20 cellular contexts compared by ENCODE assay signal in genomic region chr3:11566478-11566877, GRCh38.
DNase-seq lines count a peak whose midpoint lies in the region; ATAC-seq and TF ChIP-seq lines count a peak whose summit lies in the region.
"Had no signal": no experiment of that assay in that cellular context is flagged by ENCODE, and none has a peak within 500 bp of the region (broad histone marks: within the 10 kb centered on the region; RNA-seq: fewer than 3 reads in every experiment).

No MANE protein-coding gene starts in this region.

- ATAC-seq in Panc1 (no peak), memory B cell (ENCODE audit: low read depth) (no peak), GM19328 (IDR thresholded peaks at IDR 0.05; ENCODE audit: unreplicated experiment) (no peak)
- no peak for ATAC-seq in stimulated activated naive CD8-positive, alpha-beta T cell treated with anti-CD3 and anti-CD28 coated beads, Interleukin-15, amount 100 ng/mL, for 72 hours
- no peak for ATAC-seq in stimulated activated memory B cell treated with anti-CD40 and anti-IgM and Interleukin-4, amounts not matched to agents 10 μg/mL and 1 μg/mL and 100 μg/mL, for 72 hours
- ATAC-seq: esophagus mucosa, T-cell had no signal

- peaks cover 69% of the 10 kb centered on the region for H3K36me3 Mint-ChIP-seq in activated T-cell treated with anti-CD3 and anti-CD28 coated beads, Interleukin-2, amount 50 U/mL, for 24 hours (ENCODE audit: low read depth)
- peaks cover 8% of the 10 kb centered on the region for H3K36me3 Mint-ChIP-seq in memory B cell
- peaks cover 16% of the 10 kb centered on the region for H3K36me3 Mint-ChIP-seq in stimulated activated memory B cell treated with anti-CD40 and anti-IgM and Interleukin-4, amounts not matched to agents 10 μg/mL and 1 μg/mL and 100 μg/mL, for 72 hours

- peaks cover 15% of the 10 kb centered on the region for H3K4me1 Mint-ChIP-seq in activated T-cell treated with anti-CD3 and anti-CD28 coated beads, Interleukin-2, amount 50 U/mL, for 24 hours (ENCODE audit: low read depth)
- peaks cover 7% of the 10 kb centered on the region for H3K4me1 Mint-ChIP-seq in memory B cell
- H3K4me1 Mint-ChIP-seq in stimulated activated naive CD8-positive, alpha-beta T cell treated with anti-CD3 and anti-CD28 coated beads, Interleukin-15, amount 100 ng/mL, for 72 hours, result peaks cover 29% of the 10 kb centered on the region
- H3K4me1 Mint-ChIP-seq in stimulated activated memory B cell treated with anti-CD40 and anti-IgM and Interleukin-4, amounts not matched to agents 10 μg/mL and 1 μg/mL and 100 μg/mL, for 72 hours, result no peaks in the 10 kb centered on the region

- H3K4me3 ChIP-seq in Panc1 (ENCODE audit: low read depth in 2 of 2, low read length in 2 of 2), result no peak overlapping the region
- H3K4me3 ChIP-seq: adrenal gland, BLaER1, sigmoid colon had no signal

- H3K27me3 ChIP-seq in Panc1 (ENCODE audit: control insufficient read depth, insufficient read depth, low read length), result no peaks in the 10 kb centered on the region
- H3K27me3 ChIP-seq: adrenal gland, BLaER1, sigmoid colon had no signal

- no peak overlapping the region for H3K4me3 Mint-ChIP-seq in activated T-cell treated with anti-CD3 and anti-CD28 coated beads, Interleukin-2, amount 50 U/mL, for 24 hours
- no peak overlapping the region for H3K4me3 Mint-ChIP-seq in memory B cell
- H3K4me3 Mint-ChIP-seq in stimulated activated naive CD8-positive, alpha-beta T cell treated with anti-CD3 and anti-CD28 coated beads, Interleukin-15, amount 100 ng/mL, for 72 hours, result no peak overlapping the region
- no peak overlapping the region for H3K4me3 Mint-ChIP-seq in stimulated activated memory B cell treated with anti-CD40 and anti-IgM and Interleukin-4, amounts not matched to agents 10 μg/mL and 1 μg/mL and 100 μg/mL, for 72 hours
- H3K4me3 Mint-ChIP-seq: central memory CD8-positive, alpha-beta T cell; T-cell had no signal

- BruUV-seq in Panc1 (replicated peaks; lab: Mats Ljungman, UMichigan), result no TSS peak

- no peak for DNase-seq in activated T-cell treated with anti-CD3 and anti-CD28 coated beads, Interleukin-2, amount 50 U/mL, for 24 hours
- DNase-seq in activated T-cell treated with anti-CD3 and anti-CD28 coated beads for 4 hours (no peak), Panc1 (ENCODE audit: low read depth, low spot score) (no peak), memory B cell (ENCODE audit: low spot score in 2 of 2) (no peak), C1 segment of cervical spinal cord (lab: John Stamatoyannopoulos, UW) (no peak)
- DNase-seq in stimulated activated naive CD8-positive, alpha-beta T cell treated with anti-CD3 and anti-CD28 coated beads, Interleukin-15, amount 100 ng/mL, for 72 hours, result no peak
- DNase-seq: DMS 273 treated with DMSO at 0.1 percent for 48 hours; effector CD4-positive, alpha-beta T cell; HCEC 1CT; nucleus accumbens; SHP77 treated with DMSO at 0.1 percent for 48 hours; sigmoid colon; stimulated activated naive CD4-positive, alpha-beta T cell treated with Interleukin-2 at 50 U/mL for 16 hours; T-cell had no signal

- CTCF ChIA-PET in Panc1 (lab: Charles Lee), result interaction anchor here (0.7 kb wide), 1 partner anchor 47 kb away, joined by 3 read pairs; no protein-coding TSS in a partner anchor

- intact Hi-C loops in Panc1 (cut with micrococcal nuclease; ENCODE audit: unreplicated experiment), result no loop called here

- peaks cover 61% of the 10 kb centered on the region for H3K4me1 ChIP-seq in Panc1 (ENCODE audit: control insufficient read depth, insufficient read depth, low read length)

- TF ChIP-seq CTCF in Panc1 (IDR thresholded peaks at IDR 0.05), result no peak

- no peaks in the 10 kb centered on the region; the same call in 1 of the 2 replicates for H3K36me3 ChIP-seq in Panc1 (ENCODE audit: control insufficient read depth, insufficient read depth, low read length)

- POLR2A ChIA-PET in Panc1 (lab: Charles Lee), result no interaction called here

- in situ Hi-C loops in Panc1 (cut with HindIII; ENCODE audit: low pct_unique_long_range_greater_than_20kb, low sequenced_read_pairs), result no loop called here

- peak overlapping the region; percentile 1 for H3K27ac Mint-ChIP-seq in activated T-cell treated with anti-CD3 and anti-CD28 coated beads, Interleukin-2, amount 50 U/mL, for 24 hours
- peak overlapping the region; percentile 10 for H3K27ac Mint-ChIP-seq in memory B cell
- H3K27ac Mint-ChIP-seq in stimulated activated naive CD8-positive, alpha-beta T cell treated with anti-CD3 and anti-CD28 coated beads, Interleukin-15, amount 100 ng/mL, for 72 hours, result peak overlapping the region; percentile 0 to 92
- no peak overlapping the region for H3K27ac Mint-ChIP-seq in stimulated activated memory B cell treated with anti-CD40 and anti-IgM and Interleukin-4, amounts not matched to agents 10 μg/mL and 1 μg/mL and 100 μg/mL, for 72 hours
- H3K27ac Mint-ChIP-seq: T-cell had no signal

- H3K27ac ChIP-seq in Panc1 (ENCODE audit: low read length), result peak overlapping the region; percentile 73
- H3K27ac ChIP-seq: BLaER1 had no signal

- H3K9me3 Mint-ChIP-seq in activated T-cell treated with anti-CD3 and anti-CD28 coated beads, Interleukin-2, amount 50 U/mL, for 24 hours, result no peaks in the 10 kb centered on the region
- H3K9me3 Mint-ChIP-seq in memory B cell, result no peaks in the 10 kb centered on the region
- H3K9me3 Mint-ChIP-seq in stimulated activated naive CD8-positive, alpha-beta T cell treated with anti-CD3 and anti-CD28 coated beads, Interleukin-15, amount 100 ng/mL, for 72 hours, result no peaks in the 10 kb centered on the region
- H3K9me3 Mint-ChIP-seq in stimulated activated memory B cell treated with anti-CD40 and anti-IgM and Interleukin-4, amounts not matched to agents 10 μg/mL and 1 μg/mL and 100 μg/mL, for 72 hours, result no peaks in the 10 kb centered on the region
- H3K9me3 Mint-ChIP-seq: central memory CD8-positive, alpha-beta T cell; T-cell had no signal

- H3K9me3 ChIP-seq in Panc1 (ENCODE audit: control insufficient read depth, insufficient read depth, low read depth, low read length), result no peaks in the 10 kb centered on the region
- H3K9me3 ChIP-seq: adrenal gland, BLaER1, sigmoid colon had no signal

- no peaks in the 10 kb centered on the region for H3K27me3 Mint-ChIP-seq in activated T-cell treated with anti-CD3 and anti-CD28 coated beads, Interleukin-2, amount 50 U/mL, for 24 hours
- H3K27me3 Mint-ChIP-seq in memory B cell, result no peaks in the 10 kb centered on the region
- H3K27me3 Mint-ChIP-seq in stimulated activated naive CD8-positive, alpha-beta T cell treated with anti-CD3 and anti-CD28 coated beads, Interleukin-15, amount 100 ng/mL, for 72 hours, result no peaks in the 10 kb centered on the region
- H3K27me3 Mint-ChIP-seq in stimulated activated memory B cell treated with anti-CD40 and anti-IgM and Interleukin-4, amounts not matched to agents 10 μg/mL and 1 μg/mL and 100 μg/mL, for 72 hours, result no peaks in the 10 kb centered on the region
- H3K27me3 Mint-ChIP-seq: central memory CD8-positive, alpha-beta T cell; T-cell had no signal
